8 cellular contexts compared by ENCODE assay signal in genomic region chr10:120735773-120736371, GRCh38.
DNase-seq lines count a peak whose midpoint lies in the region; ATAC-seq and TF ChIP-seq lines count a peak whose summit lies in the region.

No MANE protein-coding gene starts in this region.

- H4K20me1 ChIP-seq in osteoblast (ENCODE audit: insufficient read depth, low read length), result no peaks in the 10 kb centered on the region

- no peak overlapping the region for H3K27ac Mint-ChIP-seq in activated CD4-positive, alpha-beta T cell treated with anti-CD3 and anti-CD28 coated beads, Interleukin-2, amount 10 ng/mL, durations not matched to agents 24 days and 14 days

- ATAC-seq in GM21717 (IDR thresholded peaks at IDR 0.05; ENCODE audit: unreplicated experiment), result peak; percentile 67
- ATAC-seq in GM19324 (IDR thresholded peaks at IDR 0.05; ENCODE audit: low FRiP score, unreplicated experiment), result no peak
- no peak for ATAC-seq in GM18498 (IDR thresholded peaks at IDR 0.05; ENCODE audit: unreplicated experiment)

- H3K9me3 Mint-ChIP-seq in activated CD4-positive, alpha-beta T cell treated with anti-CD3 and anti-CD28 coated beads, Interleukin-2, amount 10 ng/mL, durations not matched to agents 24 days and 14 days, result no peaks in the 10 kb centered on the region

- no peaks in the 10 kb centered on the region for H3K4me1 Mint-ChIP-seq in activated CD4-positive, alpha-beta T cell treated with anti-CD3 and anti-CD28 coated beads, Interleukin-2, amount 10 ng/mL, durations not matched to agents 24 days and 14 days

- H3K4me3 ChIP-seq in osteoblast (ENCODE audit: insufficient read depth, low read length), result no peak overlapping the region

- H3K27me3 Mint-ChIP-seq in activated CD4-positive, alpha-beta T cell treated with anti-CD3 and anti-CD28 coated beads, Interleukin-2, amount 10 ng/mL, durations not matched to agents 24 days and 14 days, result no peaks in the 10 kb centered on the region

- no peak overlapping the region for H3K27ac ChIP-seq in osteoblast (ENCODE audit: low read depth, low read length)

- intact Hi-C loops in activated CD4-positive, alpha-beta T cell treated with anti-CD3 and anti-CD28 coated beads, Interleukin-2, amount 10 ng/mL, durations not matched to agents 24 days and 14 days (cut with micrococcal nuclease), result loop anchor here (2.0 kb wide), 1 partner anchor 313 kb away; no protein-coding TSS in a partner anchor

- H3K36me3 ChIP-seq in osteoblast (ENCODE audit: insufficient read depth, low read length), result no peaks in the 10 kb centered on the region

- H3K36me3 Mint-ChIP-seq in activated CD4-positive, alpha-beta T cell treated with anti-CD3 and anti-CD28 coated beads, Interleukin-2, amount 10 ng/mL, durations not matched to agents 24 days and 14 days (ENCODE audit: low read depth), result no peaks in the 10 kb centered on the region

- TF ChIP-seq CTCF in osteoblast (IDR thresholded peaks at IDR 0.05; ENCODE audit: extremely low read depth, low read depth, low read length), result peak; percentile 71

- H3K4me1 ChIP-seq in osteoblast (ENCODE audit: insufficient read depth, low read length), result no peaks in the 10 kb centered on the region

- no peak overlapping the region for H2AFZ ChIP-seq in osteoblast (ENCODE audit: low read length)

- no peaks in the 10 kb centered on the region for H3K9me3 ChIP-seq in osteoblast (ENCODE audit: low read depth, low read length)

- H3K4me3 Mint-ChIP-seq in activated CD4-positive, alpha-beta T cell treated with anti-CD3 and anti-CD28 coated beads, Interleukin-2, amount 10 ng/mL, durations not matched to agents 24 days and 14 days, result no peak overlapping the region

- no peak overlapping the region for H3K4me2 ChIP-seq in osteoblast (ENCODE audit: insufficient read depth, low read length)

- DNase-seq in COLO829 (ENCODE audit: low spot score) (peak; percentile 2), NCI-H82 treated with DMSO at 0.1 percent for 48 hours (lab: John Stamatoyannopoulos, UW; ENCODE audit: unreplicated experiment) (peak; percentile 48), dedifferentiated amniotic fluid mesenchymal stem cell (ENCODE audit: extremely low spot score) (peak; percentile 27), osteoblast (ENCODE audit: insufficient read length, low spot score, missing footprints) (no peak)
- no peak for DNase-seq in activated CD4-positive, alpha-beta T cell treated with anti-CD3 and anti-CD28 coated beads, Interleukin-2, amount 10 ng/mL, durations not matched to agents 24 days and 14 days

- no peaks in the 10 kb centered on the region for H3K27me3 ChIP-seq in osteoblast (ENCODE audit: insufficient read depth, low read length)

- H3K79me2 ChIP-seq in osteoblast (ENCODE audit: insufficient read depth, low read length), result no peaks in the 10 kb centered on the region

Comparison
In these comparisons a context has a peak if more than half of its experiments do, and no peak if none do; other contexts are left out.
1. DNase-seq: peak in COLO829 (single experiment), NCI-H82 treated with DMSO at 0.1 percent for 48 hours (single experiment) and dedifferentiated amniotic fluid mesenchymal stem cell (single experiment); none in osteoblast (single experiment) and activated CD4-positive, alpha-beta T cell treated with anti-CD3 and anti-CD28 coated beads, Interleukin-2, amount 10 ng/mL, durations not matched to agents 24 days and 14 days (single experiment).